Comparison of ENCODE assay signal across 1 cellular context in genomic region chr6:111038534-111039252, GRCh38.
TF ChIP-seq lines count a peak whose summit lies in the region.

No MANE protein-coding gene starts in this region.

TF ChIP-seq in GM12878, 131 proteins besides CTCF, POLR2A, EP300 and RAD21 (continued from another document):
- peak; percentile 76 for TF ChIP-seq JUNB (IDR thresholded peaks at IDR 0.05)
- 0 out of 4 replicates have a peak, but pooled peaks of 1 of the 2 experiments have one; percentile 14 for TF ChIP-seq SRF (IDR thresholded peaks at IDR 0.05; ENCODE audit: low read depth in 2 of 2, low read length in 2 of 2)
- no peak for TF ChIP-seq FOS (IDR thresholded peaks at IDR 0.05; ENCODE audit: borderline replicate concordance, extremely low read depth, insufficient read length)
- no peak for TF ChIP-seq ZBTB33 (IDR thresholded peaks at IDR 0.05)
- no peak for TF ChIP-seq ASH2L (IDR thresholded peaks at IDR 0.05; ENCODE audit: borderline replicate concordance, low read depth)
- TF ChIP-seq NBN (IDR thresholded peaks at IDR 0.05), result no peak
- no peak for TF ChIP-seq TCF12 (IDR thresholded peaks at IDR 0.05; ENCODE audit: low read depth, low read length)
- no peak for TF ChIP-seq SREBF1 (IDR thresholded peaks at IDR 0.05; ENCODE audit: low read length)
- TF ChIP-seq IRF5 (IDR thresholded peaks at IDR 0.05; ENCODE audit: borderline replicate concordance), result no peak
- TF ChIP-seq CUX1 (IDR thresholded peaks at IDR 0.05; ENCODE audit: insufficient replicate concordance, low read depth, low read length), result no peak
- TF ChIP-seq ZBTB40 (IDR thresholded peaks at IDR 0.05; ENCODE audit: borderline replicate concordance), result no peak
- TF ChIP-seq IRF3 (IDR thresholded peaks at IDR 0.05), result no peak
TF ChIP-seq in GM12878: peak in this region for 7.
